ENCODE assay signal across 21 cellular contexts in genomic region chr4:107098403-107098802, GRCh38.
DNase-seq lines count a peak whose midpoint lies in the region; ATAC-seq and TF ChIP-seq lines count a peak whose summit lies in the region.
"Had no signal": no experiment of that assay in that cellular context is flagged by ENCODE, and none has a peak within 500 bp of the region (broad histone marks: within the 10 kb centered on the region; RNA-seq: fewer than 3 reads in every experiment).

No MANE protein-coding gene starts in this region.

- H3K9me3 ChIP-seq in endodermal cell (ENCODE audit: control insufficient read depth, low read length) (peaks cover 7% of the 10 kb centered on the region), prostate gland (no peaks in the 10 kb centered on the region)
- H3K9me3 ChIP-seq: A549 had no signal

- H3K36me3 Mint-ChIP-seq in endodermal cell (ENCODE audit: low read depth): peaks cover 2% of the 10 kb centered on the region
- H3K36me3 Mint-ChIP-seq: CD14-positive monocyte, IgD-negative memory B cell had no signal

- no peak for TF ChIP-seq CTCF in endodermal cell (conservative IDR thresholded peaks at IDR 0.05)
- TF ChIP-seq CTCF in prostate gland (IDR thresholded peaks at IDR 0.05): no peak

- H3K4me3 ChIP-seq in endodermal cell (ENCODE audit: low read length): no peak overlapping the region
- H3K4me3 ChIP-seq in prostate gland: no peak overlapping the region
- H3K4me3 ChIP-seq: A549, PC-9, SK-N-MC had no signal

- no peak for TF ChIP-seq POLR2A in prostate gland (IDR thresholded peaks at IDR 0.05)

- ATAC-seq in HG02678 (IDR thresholded peaks at IDR 0.05; ENCODE audit: unreplicated experiment): no peak
- ATAC-seq: A549 had no signal

- H3K27me3 ChIP-seq in endodermal cell (ENCODE audit: control insufficient read depth, insufficient read depth, low read length, poor library complexity, severe bottlenecking) (no peaks in the 10 kb centered on the region), prostate gland (replicated peaks; ENCODE audit: insufficient read depth) (no peaks in the 10 kb centered on the region)

- no peak overlapping the region for H3K4me3 Mint-ChIP-seq in endodermal cell
- H3K4me3 Mint-ChIP-seq: B cell, CD14-positive monocyte, IgD-negative memory B cell had no signal

- DNase-seq in COR-L47 (lab: John Stamatoyannopoulos, UW): peak; percentile 4
- peak; percentile 29 for DNase-seq in NCI-H1105 (lab: John Stamatoyannopoulos, UW)
- peak; percentile 57 for DNase-seq in endodermal cell
- DNase-seq in prostate gland (ENCODE audit: low spot score): peak; percentile 5
- no peak for DNase-seq in cerebellar nuclear complex (lab: John Stamatoyannopoulos, UW)
- no peak for DNase-seq in DMS153 (lab: John Stamatoyannopoulos, UW)
- DNase-seq: EL, GF-D8, NCI-H1694, NCI-H2081, NCI-H510A, NCI-H774, PC-9, RPMI8226, SHP77 treated with DMSO at 0.1 percent for 48 hours had no signal

- peaks cover 14% of the 10 kb centered on the region for H3K4me1 Mint-ChIP-seq in endodermal cell
- H3K4me1 Mint-ChIP-seq: B cell, CD14-positive monocyte, IgD-negative memory B cell had no signal

- intact Hi-C loops in prostate gland (cut with DNase I): no loop called here

- 90% methylated on average over 2 of the region's 2 CpGs; no CpG with 5 or more reads in 1 of the 2 experiments for WGBS in endodermal cell (ENCODE audit: insufficient coverage in 1 of 2, insufficient read length in 1 of 2), 2 experiments
- 26% methylated on average over 2 of the region's 2 CpGs for WGBS in prostate gland

- H3K9me3 Mint-ChIP-seq in endodermal cell: peaks cover 4% of the 10 kb centered on the region

- H3K36me3 ChIP-seq in endodermal cell (ENCODE audit: control insufficient read depth, insufficient read depth, low read length): no peaks in the 10 kb centered on the region
- H3K36me3 ChIP-seq in prostate gland: no peaks in the 10 kb centered on the region

- no peaks in the 10 kb centered on the region for H3K27me3 Mint-ChIP-seq in endodermal cell (ENCODE audit: insufficient read depth)
- H3K27me3 Mint-ChIP-seq: B cell, IgD-negative memory B cell had no signal

- H3K4me1 ChIP-seq in endodermal cell (ENCODE audit: control insufficient read depth, insufficient read depth, low read length) (peaks cover 10% of the 10 kb centered on the region), prostate gland (replicated peaks) (no peaks in the 10 kb centered on the region)
- H3K4me1 ChIP-seq: A549 had no signal

- H3K27ac ChIP-seq in endodermal cell (ENCODE audit: low read depth, low read length): no peak overlapping the region
- no peak overlapping the region for H3K27ac ChIP-seq in prostate gland
- H3K27ac ChIP-seq: A549, PC-9, SK-N-MC had no signal

- no peak overlapping the region for H3K27ac Mint-ChIP-seq in endodermal cell
- H3K27ac Mint-ChIP-seq: B cell, CD14-positive monocyte, IgD-negative memory B cell had no signal

- H3K9ac ChIP-seq in endodermal cell (ENCODE audit: extremely low read depth, low read length, poor library complexity, severe bottlenecking): no peak overlapping the region

Comparison
In these comparisons a context has a peak if more than half of its experiments do, and no peak if none do; other contexts are left out.
1. DNase-seq: peak in COR-L47 (single experiment), NCI-H1105 (single experiment), endodermal cell (single experiment) and prostate gland (single experiment); none in cerebellar nuclear complex (0 of 2) and DMS153 (single experiment).